26 cellular contexts compared by ENCODE assay signal in genomic region chr2:137776697-137777096, GRCh38.
"Had no signal": no experiment of that assay in that cellular context is flagged by ENCODE, and none has a peak within 500 bp of the region (broad histone marks: within the 10 kb centered on the region; RNA-seq: fewer than 3 reads in every experiment).

No MANE protein-coding gene starts in this region.

- H3K27me3 Mint-ChIP-seq: dendritic cell treated with granulocyte-macrophage colony-stimulating factor and Interleukin-4, amounts not matched to agents 40 ng/mL and 50 ng/mL, for 4 days; effector memory CD8-positive, alpha-beta T cell; memory B cell; naive B cell; stimulated activated naive B cell treated with anti-CD40 and anti-IgM and Interleukin-4, amounts not matched to agents 10 μg/mL and 1 μg/mL and 100 μg/mL, for 72 hours had no signal

- H3K4me1 ChIP-seq: esophagus muscularis mucosa, gastroesophageal sphincter, left ventricle myocardium inferior, lower lobe of right lung, sigmoid colon, stomach, transverse colon had no signal

- H3K4me1 Mint-ChIP-seq: immature natural killer cell; memory B cell; naive B cell; nephron; stimulated activated naive B cell treated with anti-CD40 and anti-IgM and Interleukin-4, amounts not matched to agents 10 μg/mL and 1 μg/mL and 100 μg/mL, for 72 hours had no signal

- H3K9me3 Mint-ChIP-seq: dendritic cell treated with granulocyte-macrophage colony-stimulating factor and Interleukin-4, amounts not matched to agents 40 ng/mL and 50 ng/mL, for 4 days had no signal

- H3K36me3 ChIP-seq: esophagus muscularis mucosa, gastroesophageal sphincter, left ventricle myocardium inferior, lower lobe of right lung, neutrophil, sigmoid colon, stomach, thoracic aorta, transverse colon had no signal

- ATAC-seq: effector memory CD8-positive, alpha-beta T cell; gastroesophageal sphincter; left cardiac atrium; lower lobe of right lung; stimulated activated naive B cell treated with anti-CD40 and anti-IgM and Interleukin-4, amounts not matched to agents 10 μg/mL and 1 μg/mL and 100 μg/mL, for 72 hours had no signal

- H3K4me3 Mint-ChIP-seq: dendritic cell treated with granulocyte-macrophage colony-stimulating factor and Interleukin-4, amounts not matched to agents 40 ng/mL and 50 ng/mL, for 4 days; effector memory CD8-positive, alpha-beta T cell; immature natural killer cell; memory B cell; naive B cell; nephron; stimulated activated naive B cell treated with anti-CD40 and anti-IgM and Interleukin-4, amounts not matched to agents 10 μg/mL and 1 μg/mL and 100 μg/mL, for 72 hours had no signal

- H3K27ac Mint-ChIP-seq: dendritic cell treated with granulocyte-macrophage colony-stimulating factor and Interleukin-4, amounts not matched to agents 40 ng/mL and 50 ng/mL, for 4 days; effector memory CD8-positive, alpha-beta T cell; immature natural killer cell; memory B cell; naive B cell; nephron; stimulated activated naive B cell treated with anti-CD40 and anti-IgM and Interleukin-4, amounts not matched to agents 10 μg/mL and 1 μg/mL and 100 μg/mL, for 72 hours had no signal

- H3K27ac ChIP-seq: epithelial cell of prostate, esophagus muscularis mucosa, gastroesophageal sphincter, left ventricle myocardium inferior, lower lobe of right lung, neutrophil, sigmoid colon, skin epidermis, stomach, thoracic aorta, transverse colon had no signal

- FAIRE-seq: colon, keratinocyte had no signal

- DNase-seq: effector memory CD8-positive, alpha-beta T cell; glutamatergic neuron; immature natural killer cell; left cardiac atrium; left ventricle myocardium inferior; lower lobe of right lung; naive B cell; posterior cingulate gyrus; sigmoid colon; stimulated activated CD4-positive, alpha-beta T cell treated with anti-CD3 and anti-CD28 coated beads, Interleukin-2, amount 100 ng/mL, for 24 hours; stimulated activated CD4-positive, alpha-beta T cell treated with anti-CD3 and anti-CD28 coated beads, Interleukin-4, amount 100 ng/mL, for 4 hours; stimulated activated naive B cell treated with anti-CD40 and anti-IgM and Interleukin-4, amounts not matched to agents 10 μg/mL and 1 μg/mL and 100 μg/mL, for 72 hours; stomach; substantia nigra; transverse colon had no signal

- H3K9me3 ChIP-seq: esophagus muscularis mucosa, gastroesophageal sphincter, left ventricle myocardium inferior, lower lobe of right lung, neutrophil, sigmoid colon, stomach, thoracic aorta, transverse colon had no signal

- H3K27me3 ChIP-seq: esophagus muscularis mucosa, gastroesophageal sphincter, neutrophil, sigmoid colon, stomach, transverse colon had no signal

- H3K4me3 ChIP-seq: esophagus muscularis mucosa, gastroesophageal sphincter, left ventricle myocardium inferior, lower lobe of right lung, sigmoid colon, skin epidermis, stomach, thoracic aorta, transverse colon had no signal
